ENCODE assay signal across 29 cellular contexts in genomic region chr17:58032691-58033415, GRCh38. TPM values are rescaled to one million over a fixed set of nuclear protein-coding genes. Genes with fewer than 3 reads are reported as not detected.
DNase-seq lines count a peak whose midpoint lies in the region; ATAC-seq and TF ChIP-seq lines count a peak whose summit lies in the region.
"Had no signal": no experiment of that assay in that cellular context is flagged by ENCODE, and none has a peak within 500 bp of the region (broad histone marks: within the 10 kb centered on the region; RNA-seq: fewer than 3 reads in every experiment).

No MANE protein-coding gene starts in this region.

- H3K36me3 ChIP-seq in HAP-1 (replicated peaks) (no peaks in the 10 kb centered on the region), neural progenitor cell (no peaks in the 10 kb centered on the region), Karpas-422 (ENCODE audit: insufficient read depth, low read length) (no peaks in the 10 kb centered on the region)
- H3K36me3 ChIP-seq: BLaER1, breast epithelium, gastroesophageal sphincter, lower lobe of right lung, transverse colon had no signal

- no peaks in the 10 kb centered on the region; the same call in 1 of the 2 replicates for H3K27me3 ChIP-seq in HAP-1 (ENCODE audit: low read depth)
- no peaks in the 10 kb centered on the region for H3K27me3 ChIP-seq in neural progenitor cell
- H3K27me3 ChIP-seq in Karpas-422 (ENCODE audit: low read length) = no peaks in the 10 kb centered on the region
- H3K27me3 ChIP-seq: BLaER1, breast epithelium, dorsolateral prefrontal cortex, hepatocyte had no signal

- H3K79me2 ChIP-seq in neural progenitor cell (ENCODE audit: low read depth) (no peaks in the 10 kb centered on the region), Karpas-422 (ENCODE audit: low read length) (no peaks in the 10 kb centered on the region)
- H3K79me2 ChIP-seq: hepatocyte had no signal

- no peaks in the 10 kb centered on the region for H4K20me1 ChIP-seq in neural progenitor cell (ENCODE audit: low read depth)
- H4K20me1 ChIP-seq in Karpas-422 (ENCODE audit: insufficient read depth, low read depth, low read length) = no peaks in the 10 kb centered on the region
- H4K20me1 ChIP-seq: BLaER1 had no signal

- no peak overlapping the region for H3K27ac Mint-ChIP-seq in neural progenitor cell
- H3K27ac Mint-ChIP-seq: activated CD4-positive, alpha-beta T cell treated with anti-CD3 and anti-CD28 coated beads for 36 hours; activated CD8-positive, alpha-beta T cell treated with anti-CD3 and anti-CD28 coated beads for 36 hours; activated naive CD4-positive, alpha-beta T cell treated with anti-CD3 and anti-CD28 coated beads, Interleukin-2, amount 50 U/mL, for 24 hours; activated T-helper 17 cell treated with anti-CD3 and anti-CD28 coated beads, Interleukin-2, amount 50 U/mL, for 72 hours; naive thymus-derived CD8-positive, alpha-beta T cell; stimulated activated memory B cell treated with anti-CD40 and anti-IgM and Interleukin-4, amounts not matched to agents 10 μg/mL and 1 μg/mL and 100 μg/mL, for 72 hours had no signal

- H2AFZ ChIP-seq in neural progenitor cell (replicated peaks) = no peak overlapping the region
- H2AFZ ChIP-seq in Karpas-422 (ENCODE audit: low read length) = no peak overlapping the region
- H2AFZ ChIP-seq: hepatocyte, PC-9 had no signal

- peak overlapping the region; percentile 71 for H3K27ac ChIP-seq in neural progenitor cell
- no peak overlapping the region for H3K27ac ChIP-seq in Karpas-422 (ENCODE audit: low read length)
- H3K27ac ChIP-seq: BLaER1, breast epithelium, dorsolateral prefrontal cortex, gastroesophageal sphincter, hepatocyte, lower lobe of right lung, PC-9, transverse colon had no signal

- H3K9me3 Mint-ChIP-seq in neural progenitor cell = peaks cover 6% of the 10 kb centered on the region
- H3K9me3 Mint-ChIP-seq: activated CD8-positive, alpha-beta T cell treated with anti-CD3 and anti-CD28 coated beads for 36 hours; activated T-helper 17 cell treated with anti-CD3 and anti-CD28 coated beads, Interleukin-2, amount 50 U/mL, for 72 hours; stimulated activated memory B cell treated with anti-CD40 and anti-IgM and Interleukin-4, amounts not matched to agents 10 μg/mL and 1 μg/mL and 100 μg/mL, for 72 hours had no signal

- in situ Hi-C loops in HAP-1 (cut with MboI; ENCODE audit: low sequenced_read_pairs) = no loop called here

- H3F3A ChIP-seq in neural progenitor cell (ENCODE audit: low read depth) = peaks cover 22% of the 10 kb centered on the region

- peaks cover 11% of the 10 kb centered on the region for H3K4me1 Mint-ChIP-seq in neural progenitor cell
- H3K4me1 Mint-ChIP-seq: activated CD4-positive, alpha-beta T cell treated with anti-CD3 and anti-CD28 coated beads for 36 hours; activated naive CD4-positive, alpha-beta T cell treated with anti-CD3 and anti-CD28 coated beads, Interleukin-2, amount 50 U/mL, for 24 hours; activated T-helper 17 cell treated with anti-CD3 and anti-CD28 coated beads, Interleukin-2, amount 50 U/mL, for 72 hours; stimulated activated memory B cell treated with anti-CD40 and anti-IgM and Interleukin-4, amounts not matched to agents 10 μg/mL and 1 μg/mL and 100 μg/mL, for 72 hours had no signal

- no peaks in the 10 kb centered on the region for H3K9me3 ChIP-seq in HAP-1
- H3K9me3 ChIP-seq in neural progenitor cell (ENCODE audit: low read depth) = no peaks in the 10 kb centered on the region
- no peaks in the 10 kb centered on the region for H3K9me3 ChIP-seq in Karpas-422 (ENCODE audit: low read length)
- H3K9me3 ChIP-seq: breast epithelium, gastroesophageal sphincter, lower lobe of right lung, transverse colon had no signal

- ATAC-seq in GM18502 (IDR thresholded peaks at IDR 0.05; ENCODE audit: poor library complexity, unreplicated experiment) (no peak), GM21381 (IDR thresholded peaks at IDR 0.05; ENCODE audit: unreplicated experiment) (no peak), HG03139 (IDR thresholded peaks at IDR 0.05; ENCODE audit: unreplicated experiment) (no peak)
- ATAC-seq: activated CD4-positive, alpha-beta T cell treated with anti-CD3 and anti-CD28 coated beads for 36 hours; activated CD8-positive, alpha-beta T cell treated with anti-CD3 and anti-CD28 coated beads for 36 hours; activated T-helper 17 cell treated with anti-CD3 and anti-CD28 coated beads, Interleukin-2, amount 50 U/mL, for 72 hours; gastroesophageal sphincter; lower lobe of right lung; naive thymus-derived CD8-positive, alpha-beta T cell; stimulated activated memory B cell treated with anti-CD40 and anti-IgM and Interleukin-4, amounts not matched to agents 10 μg/mL and 1 μg/mL and 100 μg/mL, for 72 hours had no signal

- TF ChIP-seq CTCF in neural progenitor cell (IDR thresholded peaks at IDR 0.05) = no peak

- H3K36me3 Mint-ChIP-seq in neural progenitor cell = no peaks in the 10 kb centered on the region
- H3K36me3 Mint-ChIP-seq: stimulated activated memory B cell treated with anti-CD40 and anti-IgM and Interleukin-4, amounts not matched to agents 10 μg/mL and 1 μg/mL and 100 μg/mL, for 72 hours had no signal

- H3K4me1 ChIP-seq in HAP-1 (peaks cover 12% of the 10 kb centered on the region), neural progenitor cell (peaks cover 22% of the 10 kb centered on the region), Karpas-422 (ENCODE audit: low read length) (peaks cover 5% of the 10 kb centered on the region; the same call in 1 of the 2 replicates)
- H3K4me1 ChIP-seq: BLaER1, breast epithelium, gastroesophageal sphincter, lower lobe of right lung, transverse colon had no signal

- no peaks in the 10 kb centered on the region for H3K9me2 ChIP-seq in Karpas-422 (replicated peaks; ENCODE audit: insufficient read depth, low read length)

- H3K4me2 ChIP-seq in neural progenitor cell = peak overlapping the region; percentile 56
- no peak overlapping the region for H3K4me2 ChIP-seq in Karpas-422 (ENCODE audit: low read depth, low read length, poor library complexity, severe bottlenecking)
- H3K4me2 ChIP-seq: BLaER1, hepatocyte, PC-9 had no signal

- H3K4me3 ChIP-seq in HAP-1 (no peak overlapping the region), neural progenitor cell (peak overlapping the region; percentile 13), Karpas-422 (ENCODE audit: low read length) (no peak overlapping the region)
- H3K4me3 ChIP-seq: BLaER1, breast epithelium, dorsolateral prefrontal cortex, gastroesophageal sphincter, hepatocyte, lower lobe of right lung, PC-9, transverse colon had no signal

- H3K9ac ChIP-seq in neural progenitor cell (no peak overlapping the region), Karpas-422 (ENCODE audit: low read length) (no peak overlapping the region)
- H3K9ac ChIP-seq: BLaER1 had no signal

- DNase-seq in HAP-1 (ENCODE audit: low spot score in 2 of 2) (peak; percentile 73 to 86), NOMO-1 treated with dmso at 0.1 percent for 144 hours (lab: John Stamatoyannopoulos, UW; ENCODE audit: unreplicated experiment) (peak; percentile 28), astrocyte of the hippocampus (ENCODE audit: low read depth, low spot score) (peak; percentile 19), neural progenitor cell (ENCODE audit: low spot score) (peak; percentile 57), Karpas-422 (no peak)
- DNase-seq: activated CD4-positive, alpha-beta T cell treated with anti-CD3 and anti-CD28 coated beads for 36 hours; activated CD8-positive, alpha-beta T cell treated with anti-CD3 and anti-CD28 coated beads for 36 hours; dorsolateral prefrontal cortex; GDM1; lower lobe of right lung; naive thymus-derived CD8-positive, alpha-beta T cell; NCI-H1048; NCI-H1694; NCI-H446 treated with DMSO at 0.1 percent for 48 hours; PC-9; retina; Right ventricle myocardium superior; SW 1271; transverse colon had no signal

- H3K27me3 Mint-ChIP-seq in neural progenitor cell (ENCODE audit: insufficient read depth, low read depth) = peaks cover 3% of the 10 kb centered on the region

- H3K4me3 Mint-ChIP-seq in neural progenitor cell = no peak overlapping the region
- H3K4me3 Mint-ChIP-seq: activated CD4-positive, alpha-beta T cell treated with anti-CD3 and anti-CD28 coated beads for 36 hours; activated CD8-positive, alpha-beta T cell treated with anti-CD3 and anti-CD28 coated beads for 36 hours; activated naive CD4-positive, alpha-beta T cell treated with anti-CD3 and anti-CD28 coated beads, Interleukin-2, amount 50 U/mL, for 24 hours; activated T-helper 17 cell treated with anti-CD3 and anti-CD28 coated beads, Interleukin-2, amount 50 U/mL, for 72 hours; naive thymus-derived CD8-positive, alpha-beta T cell; stimulated activated memory B cell treated with anti-CD40 and anti-IgM and Interleukin-4, amounts not matched to agents 10 μg/mL and 1 μg/mL and 100 μg/mL, for 72 hours had no signal

RNA-seq across cellular contexts. Expression of gene SRSF1, which starts 25.8 kb away (rescaled TPM):
- total RNA-seq in neural progenitor cell (ENCODE audit: low replicate concordance) = 436 and 556 TPM in 2 replicates
- 347 and 387 TPM in 2 replicates for total RNA-seq in Karpas-422 (2014; rRNA removed; shearing (Covaris generic); ENCODE audit: low replicate concordance)

RNA-seq across cellular contexts. Expression of gene VEZF1, which starts 44.8 kb away (rescaled TPM):
- 90.4 and 103 TPM in 2 replicates for total RNA-seq in neural progenitor cell (ENCODE audit: low replicate concordance)
- total RNA-seq in Karpas-422 (2014; rRNA removed; shearing (Covaris generic); ENCODE audit: low replicate concordance) = 32.6 and 53.4 TPM in 2 replicates

RNA-seq across cellular contexts. Expression of gene DYNLL2, which starts 50.4 kb away (rescaled TPM):
- 46.8 and 52.6 TPM in 2 replicates for total RNA-seq in neural progenitor cell (ENCODE audit: low replicate concordance)
- total RNA-seq in Karpas-422 (2014; rRNA removed; shearing (Covaris generic); ENCODE audit: low replicate concordance) = 18.2 and 22.7 TPM in 2 replicates
